17 cellular contexts compared by ENCODE assay signal in genomic region chr20:36768768-36769430, GRCh38. TPM values are rescaled to one million over a fixed set of nuclear protein-coding genes. Genes with fewer than 3 reads are reported as not detected.
DNase-seq lines count a peak whose midpoint lies in the region; TF ChIP-seq lines count a peak whose summit lies in the region.
"Had no signal": no experiment of that assay in that cellular context is flagged by ENCODE, and none has a peak within 500 bp of the region (broad histone marks: within the 10 kb centered on the region; RNA-seq: fewer than 3 reads in every experiment).

No MANE protein-coding gene starts in this region.

- 61% methylated on average over 5 of the region's 5 CpGs for WGBS in SK-N-SH (ENCODE audit: low lambda C conversion rate)
- 62 to 68% methylated on average over 5 of the region's 5 CpGs for WGBS in esophagus squamous epithelium, 2 donors

- H3K4me3 ChIP-seq in SK-N-SH (ENCODE audit: low read depth in 2 of 2, low read length in 1 of 2) (no peak overlapping the region), esophagus squamous epithelium (no peak overlapping the region), tibial artery (no peak overlapping the region)
- H3K4me3 ChIP-seq: cardiac muscle cell, psoas muscle had no signal

- H3K9ac ChIP-seq in SK-N-SH, result peak overlapping the region; percentile 7; the same call in 1 of the 2 replicates

- H3K36me3 ChIP-seq in SK-N-SH (replicated peaks in 1 of 2; ENCODE audit: control insufficient read depth in 1 of 2, insufficient read depth in 2 of 2, low read length in 1 of 2) (peaks cover 0 to 4% of the 10 kb centered on the region in 2 experiments), esophagus squamous epithelium (peaks cover 0 to 34% (median 0%) of the 10 kb centered on the region in 3 donors), tibial artery (peaks cover 0 to 5% (median 0%) of the 10 kb centered on the region in 3 donors)
- H3K36me3 ChIP-seq: cardiac muscle cell had no signal

- no peak overlapping the region for H2AFZ ChIP-seq in SK-N-SH (ENCODE audit: low read depth)

- H3K27ac ChIP-seq in SK-N-SH (ENCODE audit: low read depth in 2 of 2, low read length in 1 of 2), result peak overlapping the region in 1 of 2 experiments; percentile 19; a peak in 1 of 4 replicates
- peak overlapping the region in 3 of 4 donors; percentile 7 to 44 (median 9) for H3K27ac ChIP-seq in esophagus squamous epithelium
- peak overlapping the region; percentile 21 to 43 for H3K27ac ChIP-seq in tibial artery
- no peak overlapping the region for H3K27ac ChIP-seq in caudate nucleus (ENCODE audit: low read depth, low read length)
- H3K27ac ChIP-seq: cardiac muscle cell, psoas muscle had no signal

- POLR2A ChIA-PET in SK-N-SH (lab: Yijun Ruan, JAX), result no interaction called here

- H3K9me2 ChIP-seq in SK-N-SH, result no peaks in the 10 kb centered on the region

- H3K27me3 ChIP-seq in SK-N-SH (ENCODE audit: insufficient read depth) (no peaks in the 10 kb centered on the region), esophagus squamous epithelium (no peaks in the 10 kb centered on the region), tibial artery (no peaks in the 10 kb centered on the region)
- H3K27me3 ChIP-seq: cardiac muscle cell had no signal

- no peak for TF ChIP-seq RAD21 in SK-N-SH (IDR thresholded peaks at IDR 0.05; ENCODE audit: low read length)

- H3F3A ChIP-seq in SK-N-SH (replicated peaks; ENCODE audit: insufficient read depth), result peaks cover 2% of the 10 kb centered on the region

- no peak overlapping the region; the same call in 1 of the 2 replicates for H3K4me2 ChIP-seq in SK-N-SH

- CTCF ChIA-PET in SK-N-SH (lab: Yijun Ruan, JAX), result interaction anchor here (0.7 to 3.3 kb wide), 3 partner anchors 14 to 102 kb away, joined by 3 to 18 read pairs (median 3); a partner anchor contains a TSS

- H3K9me3 ChIP-seq in SK-N-SH (no peaks in the 10 kb centered on the region), esophagus squamous epithelium (no peaks in the 10 kb centered on the region), tibial artery (no peaks in the 10 kb centered on the region)
- H3K9me3 ChIP-seq: psoas muscle had no signal

- H3K79me2 ChIP-seq in SK-N-SH (ENCODE audit: insufficient read depth), result peaks cover 13% of the 10 kb centered on the region

- H3K4me1 ChIP-seq in SK-N-SH (ENCODE audit: control insufficient read depth in 1 of 2, insufficient read depth in 2 of 2, low read depth in 1 of 2, low read length in 1 of 2) (peaks cover 0 to 8% of the 10 kb centered on the region in 2 experiments; a peak in 1 of 4 replicates), esophagus squamous epithelium (peaks cover 0 to 30% (median 13%) of the 10 kb centered on the region in 3 donors), tibial artery (peaks cover 0 to 16% (median 7%) of the 10 kb centered on the region in 4 donors)

- peak; percentile 58 for DNase-seq in GM04503 (ENCODE audit: low read depth)
- no peak for DNase-seq in SK-N-SH
- DNase-seq in esophagus squamous epithelium (lab: John Stamatoyannopoulos, UW), result no peak
- no peak for DNase-seq in tibial artery
- DNase-seq in stimulated activated CD4-positive, alpha-beta T cell treated with anti-CD3 and anti-CD28 coated beads, Interleukin-2, amount 100 ng/mL, for 48 hours, result no peak
- DNase-seq in caudate nucleus (lab: John Stamatoyannopoulos, UW), result no peak
- no peak for DNase-seq in medulla oblongata (ENCODE audit: extremely low spot score)
- DNase-seq: activated CD4-positive, CD25-positive, alpha-beta regulatory T cell; activated CD8-positive, alpha-beta memory T cell treated with anti-CD3 and anti-CD28 coated beads, Interleukin-2, amount 10 ng/mL, durations not matched to agents 7 days and 5 days; activated naive CD4-positive, alpha-beta T cell treated with anti-CD3 and anti-CD28 coated beads for 36 hours; CD8-positive, alpha-beta memory T cell; KG1; naive B cell; NCI-H146; NCI-H510A; psoas muscle had no signal

- TF ChIP-seq POLR2A in esophagus squamous epithelium (IDR thresholded peaks at IDR 0.05), result no peak

- no peak for TF ChIP-seq CTCF in SK-N-SH (IDR thresholded peaks at IDR 0.05)
- TF ChIP-seq CTCF in esophagus squamous epithelium (IDR thresholded peaks at IDR 0.05), result no peak
- no peak for TF ChIP-seq CTCF in tibial artery (IDR thresholded peaks at IDR 0.05)

- H4K20me1 ChIP-seq in SK-N-SH (ENCODE audit: insufficient read depth), result no peaks in the 10 kb centered on the region

- TF ChIP-seq EP300 in SK-N-SH (IDR thresholded peaks at IDR 0.05; ENCODE audit: borderline replicate concordance in 1 of 2, low read depth in 1 of 2, low read length in 1 of 2), result no peak

- intact Hi-C loops in esophagus squamous epithelium (cut with DNase I) (no loop called here), tibial artery (cut with DNase I; ENCODE audit: low total_unique reads) (no loop called here)

TF ChIP-seq in SK-N-SH, 30 proteins besides CTCF, POLR2A, EP300 and RAD21:
- TF ChIP-seq MEF2A (IDR thresholded peaks at IDR 0.05; ENCODE audit: borderline replicate concordance, low read depth) (no peak), YY1 (IDR thresholded peaks at IDR 0.05; ENCODE audit: low read depth) (no peak), FOXJ3 (CRISPR knock-in tag; IDR thresholded peaks at IDR 0.05) (no peak)
TF ChIP-seq in SK-N-SH: peak in this region for 0.

RNA-seq across cellular contexts. Expression of gene DSN1, which starts 4.7 kb away (rescaled TPM):
- 7.3 and 8.3 TPM in 2 replicates for polyA plus RNA-seq in SK-N-SH (2012; rRNA removed)
- polyA plus RNA-seq in SK-N-SH (2012; cell fraction: cytosol; rRNA removed), result 8.8 and 9.2 TPM in 2 replicates
- polyA plus RNA-seq in SK-N-SH (2012; cell fraction: nucleus; rRNA removed), result 5.8 and 8.2 TPM in 2 replicates
- 10 to 100 TPM in 2 of 4 donors, 1 to 10 TPM in 2; 6.9 to 13.0 (median 9.7) TPM for total RNA-seq in esophagus squamous epithelium

RNA-seq across cellular contexts. Expression of gene NDRG3, which starts 23.0 kb away (rescaled TPM):
- polyA plus RNA-seq in SK-N-SH (2012; rRNA removed), result 20.5 and 25.4 TPM in 2 replicates
- polyA plus RNA-seq in SK-N-SH (2012; cell fraction: cytosol; rRNA removed), result 25.0 and 27.4 TPM in 2 replicates
- polyA plus RNA-seq in SK-N-SH (2012; cell fraction: nucleus; rRNA removed), result 16.5 and 25.6 TPM in 2 replicates
- 10 to 100 TPM; 13.9 to 23.5 (median 18.1) TPM for total RNA-seq in esophagus squamous epithelium
